In genomic region chr15:98920091-98920880, GRCh38 we compare ENCODE assay signal across 17 cellular contexts.
DNase-seq lines count a peak whose midpoint lies in the region; ATAC-seq and TF ChIP-seq lines count a peak whose summit lies in the region.
"Had no signal": no experiment of that assay in that cellular context is flagged by ENCODE, and none has a peak within 500 bp of the region (broad histone marks: within the 10 kb centered on the region; RNA-seq: fewer than 3 reads in every experiment).

No MANE protein-coding gene starts in this region.

- H2AK5ac ChIP-seq in trophoblast cell (ENCODE audit: low read length), result no peak overlapping the region

- H2BK12ac ChIP-seq in trophoblast cell (ENCODE audit: low read length), result no peak overlapping the region

- H3K79me1 ChIP-seq in trophoblast cell (ENCODE audit: low read length), result peaks cover 6% of the 10 kb centered on the region

- TF ChIP-seq CTCF in breast epithelium (IDR thresholded peaks at IDR 0.05) (no peak), MCF 10A (IDR thresholded peaks at IDR 0.05; ENCODE audit: unreplicated experiment) (no peak), RWPE2 (IDR thresholded peaks at IDR 0.05; ENCODE audit: poor library complexity, severe bottlenecking) (no peak), dorsolateral prefrontal cortex (IDR thresholded peaks at IDR 0.05 in 54 of 56, conservative IDR thresholded peaks at IDR 0.05 in 2 of 56; ENCODE audit: low read depth in 1 of 56, partially characterized antibody in 56 of 56) (no peak), psoas muscle (IDR thresholded peaks at IDR 0.05) (no peak)

- TF ChIP-seq POLR2A in breast epithelium (IDR thresholded peaks at IDR 0.05), result no peak

- H4K12ac ChIP-seq in trophoblast cell (ENCODE audit: low read depth, low read length), result no peak overlapping the region

- no peak overlapping the region for H3K4me3 ChIP-seq in breast epithelium
- H3K4me3 ChIP-seq in RWPE2 (ENCODE audit: severe bottlenecking), result no peak overlapping the region
- H3K4me3 ChIP-seq in dorsolateral prefrontal cortex, result peak overlapping the region in 1 of 59 donors; percentile 9
- H3K4me3 ChIP-seq in trophoblast cell (ENCODE audit: low read depth, low read length), result no peak overlapping the region
- H3K4me3 ChIP-seq in psoas muscle, result no peak overlapping the region
- H3K4me3 ChIP-seq: body of pancreas, SJCRH30, spleen, upper lobe of right lung had no signal

- BruUV-seq in MCF 10A (replicated peaks; lab: Mats Ljungman, UMichigan), result no TSS peak

- H3K4me2 ChIP-seq in trophoblast cell (ENCODE audit: low read length), result no peak overlapping the region

- no peak overlapping the region for H3K14ac ChIP-seq in trophoblast cell (ENCODE audit: low read length)

- H3K27ac Mint-ChIP-seq in MCF 10A (ENCODE audit: low read depth, unreplicated experiment), result no peak overlapping the region
- H3K27ac Mint-ChIP-seq: stimulated activated memory B cell treated with anti-CD40 and anti-IgM and Interleukin-4, amounts not matched to agents 10 μg/mL and 1 μg/mL and 100 μg/mL, for 72 hours had no signal

- no peak overlapping the region for H3K18ac ChIP-seq in trophoblast cell (ENCODE audit: low read length)

- H2BK5ac ChIP-seq in trophoblast cell (ENCODE audit: low read depth, low read length, poor library complexity), result no peak overlapping the region

- ATAC-seq in RWPE2 (ENCODE audit: low read depth) (peak; percentile 19; the same call in 1 of the 3 replicates), psoas muscle (no peak)
- ATAC-seq: body of pancreas; left colon; stimulated activated memory B cell treated with anti-CD40 and anti-IgM and Interleukin-4, amounts not matched to agents 10 μg/mL and 1 μg/mL and 100 μg/mL, for 72 hours; upper lobe of right lung had no signal

- H3K9ac ChIP-seq in trophoblast cell (ENCODE audit: low read length), result no peak overlapping the region

- H3K36me3 ChIP-seq in breast epithelium, result no peaks in the 10 kb centered on the region
- H3K36me3 ChIP-seq in RWPE2 (ENCODE audit: low read depth), result peaks cover 94% of the 10 kb centered on the region
- peaks cover 61 to 74% of the 10 kb centered on the region in 2 experiments for H3K36me3 ChIP-seq in trophoblast cell (ENCODE audit: control insufficient read depth in 1 of 2, insufficient read depth in 2 of 2, low read length in 2 of 2)
- H3K36me3 ChIP-seq in psoas muscle (ENCODE audit: insufficient read depth in 1 of 2, low read depth in 1 of 2), result peaks cover 0 to 67% of the 10 kb centered on the region in 2 donors

- H3K23ac ChIP-seq in trophoblast cell (ENCODE audit: low read length), result no peak overlapping the region

- no peaks in the 10 kb centered on the region for H3K27me3 Mint-ChIP-seq in MCF 10A (ENCODE audit: insufficient read depth, unreplicated experiment)
- H3K27me3 Mint-ChIP-seq: stimulated activated memory B cell treated with anti-CD40 and anti-IgM and Interleukin-4, amounts not matched to agents 10 μg/mL and 1 μg/mL and 100 μg/mL, for 72 hours had no signal

- no peaks in the 10 kb centered on the region for H3K4me1 Mint-ChIP-seq in MCF 10A (ENCODE audit: insufficient read depth, unreplicated experiment)

- H4K8ac ChIP-seq in trophoblast cell (ENCODE audit: low read depth, low read length), result no peak overlapping the region

- DNase-seq in breast epithelium (ENCODE audit: low spot score in 2 of 2), result no peak
- DNase-seq in MCF 10A (ENCODE audit: unreplicated experiment), result no peak
- no peak for DNase-seq in RWPE2 (ENCODE audit: low spot score)
- DNase-seq in dorsolateral prefrontal cortex, result no peak
- no peak for DNase-seq in NCI-H1105 treated with DMSO at 0.1 percent for 48 hours (lab: John Stamatoyannopoulos, UW)
- no peak for DNase-seq in trophoblast cell
- no peak for DNase-seq in psoas muscle
- DNase-seq: body of pancreas, GDM1, left colon, NCI-H446, posterior cingulate gyrus, SJCRH30, spleen, upper lobe of right lung had no signal

- H3K79me2 ChIP-seq in trophoblast cell (ENCODE audit: control insufficient read depth, insufficient read depth, low read length, poor library complexity), result no peaks in the 10 kb centered on the region

- H3K4me3 Mint-ChIP-seq in MCF 10A (ENCODE audit: unreplicated experiment), result no peak overlapping the region
- H3K4me3 Mint-ChIP-seq: stimulated activated memory B cell treated with anti-CD40 and anti-IgM and Interleukin-4, amounts not matched to agents 10 μg/mL and 1 μg/mL and 100 μg/mL, for 72 hours had no signal

- POLR2A ChIA-PET in MCF 10A (lab: Yijun Ruan, JAX), result no interaction called here

- no peak overlapping the region for H3K4ac ChIP-seq in trophoblast cell (ENCODE audit: low read depth, low read length)

- no peaks in the 10 kb centered on the region for H3K9me3 Mint-ChIP-seq in MCF 10A (ENCODE audit: unreplicated experiment)
- H3K9me3 Mint-ChIP-seq: stimulated activated memory B cell treated with anti-CD40 and anti-IgM and Interleukin-4, amounts not matched to agents 10 μg/mL and 1 μg/mL and 100 μg/mL, for 72 hours had no signal

- H3K36me3 Mint-ChIP-seq in MCF 10A (ENCODE audit: insufficient read depth, unreplicated experiment), result peaks cover 92% of the 10 kb centered on the region

- H3K4me1 ChIP-seq in breast epithelium (no peaks in the 10 kb centered on the region), RWPE2 (ENCODE audit: insufficient read depth, poor library complexity, severe bottlenecking) (peaks cover 6% of the 10 kb centered on the region), trophoblast cell (ENCODE audit: control insufficient read depth in 1 of 2, insufficient read depth in 2 of 2, low read length in 2 of 2) (peaks cover 4% of the 10 kb centered on the region in 2 experiments), psoas muscle (peaks cover 3% of the 10 kb centered on the region)
- H3K4me1 ChIP-seq: SJCRH30 had no signal

- no peak overlapping the region for H2BK120ac ChIP-seq in trophoblast cell (ENCODE audit: insufficient read depth, low read length, poor library complexity)

- H3K27me3 ChIP-seq in breast epithelium, result no peaks in the 10 kb centered on the region
- H3K27me3 ChIP-seq in RWPE2 (ENCODE audit: insufficient read depth, poor library complexity, severe bottlenecking), result no peaks in the 10 kb centered on the region
- H3K27me3 ChIP-seq in dorsolateral prefrontal cortex, result no peaks in the 10 kb centered on the region
- H3K27me3 ChIP-seq in trophoblast cell (ENCODE audit: insufficient read depth, low read length), result no peaks in the 10 kb centered on the region
- no peaks in the 10 kb centered on the region for H3K27me3 ChIP-seq in psoas muscle (ENCODE audit: insufficient read depth in 3 of 3, low read length in 2 of 3)
- H3K27me3 ChIP-seq: body of pancreas, SJCRH30, spleen, upper lobe of right lung had no signal

- H3K9me3 ChIP-seq in breast epithelium, result no peaks in the 10 kb centered on the region
- H3K9me3 ChIP-seq in RWPE2 (ENCODE audit: severe bottlenecking), result no peaks in the 10 kb centered on the region
- no peaks in the 10 kb centered on the region for H3K9me3 ChIP-seq in trophoblast cell (ENCODE audit: insufficient read depth, low read depth, low read length)
- no peaks in the 10 kb centered on the region for H3K9me3 ChIP-seq in psoas muscle
- H3K9me3 ChIP-seq: body of pancreas, SJCRH30, spleen, upper lobe of right lung had no signal

- CTCF ChIA-PET in MCF 10A (lab: Yijun Ruan, JAX), result interaction anchor here (1.0 to 1.4 kb wide), 2 partner anchors 15 to 37 kb away, joined by 3 to 4 read pairs; no protein-coding TSS in a partner anchor

- no peak overlapping the region for H2AFZ ChIP-seq in trophoblast cell (ENCODE audit: insufficient read depth, low read length, poor library complexity)

- no peak overlapping the region for H4K91ac ChIP-seq in trophoblast cell (ENCODE audit: low read depth, low read length)

- WGBS in trophoblast cell (ENCODE audit: extremely low coverage, insufficient coverage, insufficient read length), result 100% methylated on average over 2 of the region's 10 CpGs
- 86 to 91% (median 88%) methylated on average over 10 of the region's 10 CpGs for WGBS in psoas muscle, 3 donors

- H3K27ac ChIP-seq in breast epithelium, result peak overlapping the region; percentile 14 to 17
- peak overlapping the region; percentile 7 for H3K27ac ChIP-seq in RWPE2 (ENCODE audit: poor library complexity, severe bottlenecking)
- H3K27ac ChIP-seq in dorsolateral prefrontal cortex, result peak overlapping the region in 33 of 59 donors; percentile 5 to 87 (median 33)
- peak overlapping the region; percentile 46 for H3K27ac ChIP-seq in temporal lobe (ENCODE audit: low read depth, low read length)
- no peak overlapping the region for H3K27ac ChIP-seq in trophoblast cell (ENCODE audit: low read depth, low read length)
- no peak overlapping the region for H3K27ac ChIP-seq in psoas muscle
- H3K27ac ChIP-seq: SJCRH30, upper lobe of right lung had no signal

- intact Hi-C loops in breast epithelium (cut with DNase I; ENCODE audit: low total_unique reads) (loop anchor here (5.0 kb wide), 1 partner anchor 463 kb away; no protein-coding TSS in a partner anchor), MCF 10A (cut with micrococcal nuclease) (no loop called here), dorsolateral prefrontal cortex (cut with DNase I) (no loop called here), psoas muscle (cut with DNase I) (no loop called here)

Comparison
In these comparisons a context has a peak if more than half of its experiments do, and no peak if none do; other contexts are left out.
1. H3K27ac ChIP-seq: peak in breast epithelium (2 of 2), RWPE2 (single experiment), dorsolateral prefrontal cortex (33 of 59) and temporal lobe (single experiment); none in trophoblast cell (single experiment) and psoas muscle (single experiment).